Comparison of ENCODE assay signal across 8 cellular contexts in genomic region chr1:121117622-121118479, GRCh38.
DNase-seq lines count a peak whose midpoint lies in the region; ATAC-seq and TF ChIP-seq lines count a peak whose summit lies in the region.
"Not testable (repeated sequence)": the region's sequence is repeated elsewhere in the genome, so short reads cannot be mapped to it uniquely, and the experiment has no call there.

No MANE protein-coding gene starts in this region.

- H3K27me3 ChIP-seq in OCI-LY3 (ENCODE audit: low read depth, low read length); gastroesophageal sphincter; lower lobe of right lung (ENCODE audit: low read depth); tibial nerve: not testable (repeated sequence)

- H3K4me3 ChIP-seq in OCI-LY3 (ENCODE audit: low read length), result peak overlapping the region; percentile 65
- peak overlapping the region; percentile 54 for H3K4me3 ChIP-seq in choroid plexus epithelial cell (ENCODE audit: low read depth, low read length)
- peak overlapping the region; percentile 13 to 53 for H3K4me3 ChIP-seq in gastroesophageal sphincter
- H3K4me3 ChIP-seq in lower lobe of right lung, result peak overlapping the region; percentile 37
- peak overlapping the region in 3 of 4 donors; percentile 30 to 58 (median 32) for H3K4me3 ChIP-seq in tibial nerve

- H3K4me2 ChIP-seq in OCI-LY3 (ENCODE audit: low read length), result peak overlapping the region; percentile 45

- not testable (repeated sequence) for H3K4me1 ChIP-seq in OCI-LY3 (ENCODE audit: low read length); gastroesophageal sphincter; lower lobe of right lung; tibial nerve

- peak; percentile 59 for ATAC-seq in gastroesophageal sphincter
- ATAC-seq in lower lobe of right lung, result peak; percentile 46 to 52

- TF ChIP-seq POLR2A in gastroesophageal sphincter (IDR thresholded peaks at IDR 0.05); tibial nerve (IDR thresholded peaks at IDR 0.05): not testable (repeated sequence)

- intact Hi-C loops in lower lobe of right lung (cut with DNase I), result not testable (repeated sequence)

- TF ChIP-seq EP300 in gastroesophageal sphincter (IDR thresholded peaks at IDR 0.05); tibial nerve (IDR thresholded peaks at IDR 0.05): not testable (repeated sequence)

- not testable (repeated sequence) for TF ChIP-seq CTCF in OCI-LY3 (IDR thresholded peaks at IDR 0.05; ENCODE audit: low read depth, low read length); choroid plexus epithelial cell (conservative IDR thresholded peaks at IDR 0.05; ENCODE audit: low read depth, low read length); gastroesophageal sphincter (IDR thresholded peaks at IDR 0.05); lower lobe of right lung (IDR thresholded peaks at IDR 0.05); tibial nerve (IDR thresholded peaks at IDR 0.05)

- not testable (repeated sequence) for H3K9ac ChIP-seq in OCI-LY3 (ENCODE audit: low read length)

- H3K27ac ChIP-seq in OCI-LY3 (ENCODE audit: low read length), result not testable (repeated sequence)
- H3K27ac ChIP-seq in gastroesophageal sphincter, result peak overlapping the region; percentile 31 to 84 (median 80)
- peak overlapping the region; percentile 31 for H3K27ac ChIP-seq in lower lobe of right lung
- H3K27ac ChIP-seq in tibial nerve, result peak overlapping the region; percentile 36 to 74 (median 56)

- 0% methylated on average over 5 of the region's 47 CpGs; no CpG with 5 or more reads in 1 of the 2 donors for WGBS in gastroesophageal sphincter (ENCODE audit: low coverage in 1 of 2), 2 donors
- WGBS in tibial nerve, 2 donors, result 2 to 7% methylated on average over 20 to 29 of the region's 47 CpGs

- H3K9me3 ChIP-seq in OCI-LY3 (ENCODE audit: insufficient read depth, low read length); gastroesophageal sphincter; lower lobe of right lung; tibial nerve: not testable (repeated sequence)

- H3K36me3 ChIP-seq in OCI-LY3 (replicated peaks; ENCODE audit: low read depth, low read length); gastroesophageal sphincter; lower lobe of right lung; tibial nerve: not testable (repeated sequence)

- not testable (repeated sequence) for H3K79me2 ChIP-seq in OCI-LY3 (ENCODE audit: low read length)

- H2AFZ ChIP-seq in OCI-LY3 (ENCODE audit: low read depth, low read length), result not testable (repeated sequence)

- DNase-seq in EL, result peak; percentile 29
- DNase-seq in activated T-cell treated with anti-CD3 and anti-CD28 coated beads, Interleukin-2, amount 50 U/mL, for 1 hour, result peak; percentile 18
- peak; percentile 49 for DNase-seq in choroid plexus epithelial cell (ENCODE audit: low read depth)
- DNase-seq in lower lobe of right lung, result peak; percentile 42
- peak; percentile 2 for DNase-seq in renal cortical epithelial cell (ENCODE audit: low read depth)
- DNase-seq in tibial nerve (ENCODE audit: low spot score in 2 of 2), result peak; percentile 5 to 12

- H4K20me1 ChIP-seq in OCI-LY3 (ENCODE audit: insufficient read depth, low read length), result not testable (repeated sequence)
